In the genomic region with DNA sequence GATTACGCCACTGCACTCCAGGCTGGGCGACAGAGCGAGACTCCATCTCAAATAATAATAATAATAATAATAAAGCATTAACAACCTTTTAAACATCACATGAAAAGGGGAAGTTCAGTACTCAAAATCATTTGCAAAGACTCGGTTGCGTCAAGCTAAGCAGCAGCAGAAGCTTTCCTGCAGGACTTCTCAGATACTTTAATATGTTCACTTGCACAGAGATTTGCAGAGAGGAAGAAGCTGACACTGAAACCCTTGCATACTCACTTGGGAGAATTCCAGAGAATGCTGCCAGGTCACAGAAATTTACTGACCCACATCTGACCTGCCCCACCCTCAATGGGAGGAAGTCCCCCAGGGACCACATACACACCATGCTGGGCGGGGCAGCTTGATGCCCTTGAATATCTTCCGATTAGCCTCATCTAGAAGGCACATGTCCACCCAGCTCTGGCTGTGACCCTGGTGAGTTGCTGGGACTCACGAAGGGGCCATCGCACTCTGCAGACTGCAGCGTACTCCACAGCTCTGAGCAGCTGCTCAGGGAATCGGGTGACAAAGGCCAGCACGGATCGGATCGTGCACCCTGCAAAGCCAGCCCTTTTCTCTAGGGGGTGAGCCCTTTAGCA, we compare ENCODE assay signal across 14 cellular contexts.
A peak's percentile ranks its signal among the peaks of the same experiment; 100 is the strongest.
DNase-seq lines count a peak whose midpoint lies in the region; ATAC-seq, FAIRE-seq and TF ChIP-seq lines count a peak whose summit lies in the region.
"Had no signal": no experiment of that assay in that cellular context is flagged by ENCODE, and none has a peak within 500 bp of the region (broad histone marks: within the 10 kb centered on the region; RNA-seq: fewer than 3 reads in every experiment).

No MANE protein-coding gene starts in this region.

- H3K4me1 ChIP-seq in A549 (peaks cover 80% of the 10 kb centered on the region), lung (ENCODE audit: control insufficient read depth in 2 of 2, insufficient read depth in 2 of 2, low read length in 2 of 2) (peaks cover 13 to 25% of the 10 kb centered on the region in 2 donors)

- WGBS in A549 (ENCODE audit: missing lambda C conversion rate) = 54% methylated on average over 13 of the region's 14 CpGs
- 61 to 62% methylated on average over 14 of the region's 14 CpGs for WGBS in lung, 2 donors

- no peaks in the 10 kb centered on the region for H3K27me3 ChIP-seq in lung (ENCODE audit: control insufficient read depth, insufficient read depth)
- H3K27me3 ChIP-seq: testis had no signal

- H3K9me3 ChIP-seq in A549 (no peaks in the 10 kb centered on the region), lung (ENCODE audit: control insufficient read depth in 2 of 2, insufficient read depth in 1 of 2, low read length in 1 of 2) (no peaks in the 10 kb centered on the region)
- H3K9me3 ChIP-seq: testis had no signal

- no peaks in the 10 kb centered on the region for H3K27me3 Mint-ChIP-seq in activated B cell treated with CpG ODN at 0.5 μM for 24 hours
- no peaks in the 10 kb centered on the region for H3K27me3 Mint-ChIP-seq in activated T-helper 17 cell treated with anti-CD3 and anti-CD28 coated beads, Interleukin-2, amount 50 U/mL, for 72 hours
- H3K27me3 Mint-ChIP-seq: activated naive CD4-positive, alpha-beta T cell treated with anti-CD3 and anti-CD28 coated beads, Interleukin-2, amount 50 U/mL, for 24 hours had no signal

- H3K27ac Mint-ChIP-seq in activated B cell treated with CpG ODN at 0.5 μM for 24 hours = peak overlapping the region; percentile 82
- H3K27ac Mint-ChIP-seq in activated T-helper 17 cell treated with anti-CD3 and anti-CD28 coated beads, Interleukin-2, amount 50 U/mL, for 72 hours = no peak overlapping the region
- H3K27ac Mint-ChIP-seq: activated naive CD4-positive, alpha-beta T cell treated with anti-CD3 and anti-CD28 coated beads, Interleukin-2, amount 50 U/mL, for 24 hours had no signal

- TF ChIP-seq EP300 in A549 (IDR thresholded peaks at IDR 0.05) = no peak
- TF ChIP-seq EP300 in Ishikawa (IDR thresholded peaks at IDR 0.05; ENCODE audit: borderline replicate concordance) = no peak; the same call in 1 of the 2 replicates

- H3K4me1 Mint-ChIP-seq in activated B cell treated with CpG ODN at 0.5 μM for 24 hours = peaks cover 63% of the 10 kb centered on the region
- peaks cover 19% of the 10 kb centered on the region for H3K4me1 Mint-ChIP-seq in activated T-helper 17 cell treated with anti-CD3 and anti-CD28 coated beads, Interleukin-2, amount 50 U/mL, for 72 hours

- H3K4me2 ChIP-seq in A549 = peak overlapping the region; percentile 61

- TF ChIP-seq POLR2A in A549 (IDR thresholded peaks at IDR 0.05; ENCODE audit: low read length) = no peak

- no peaks in the 10 kb centered on the region for H3K9me3 Mint-ChIP-seq in activated B cell treated with CpG ODN at 0.5 μM for 24 hours
- no peaks in the 10 kb centered on the region for H3K9me3 Mint-ChIP-seq in activated T-helper 17 cell treated with anti-CD3 and anti-CD28 coated beads, Interleukin-2, amount 50 U/mL, for 72 hours
- H3K9me3 Mint-ChIP-seq: activated naive CD4-positive, alpha-beta T cell treated with anti-CD3 and anti-CD28 coated beads, Interleukin-2, amount 50 U/mL, for 24 hours had no signal

- peaks cover 3% of the 10 kb centered on the region for H3K36me3 Mint-ChIP-seq in activated B cell treated with CpG ODN at 0.5 μM for 24 hours (ENCODE audit: low read depth)
- no peaks in the 10 kb centered on the region for H3K36me3 Mint-ChIP-seq in activated T-helper 17 cell treated with anti-CD3 and anti-CD28 coated beads, Interleukin-2, amount 50 U/mL, for 72 hours (ENCODE audit: low read depth)
- H3K36me3 Mint-ChIP-seq: activated naive CD4-positive, alpha-beta T cell treated with anti-CD3 and anti-CD28 coated beads, Interleukin-2, amount 50 U/mL, for 24 hours had no signal

- H3K4me3 ChIP-seq in A549 = no peak overlapping the region
- no peak overlapping the region for H3K4me3 ChIP-seq in lung
- H3K4me3 ChIP-seq: testis had no signal

- intact Hi-C loops in activated B cell treated with CpG ODN at 0.5 μM for 24 hours (cut with micrococcal nuclease) = loop anchor here (5.0 kb wide), 1 partner anchor 80 kb away; no protein-coding TSS in a partner anchor

- ATAC-seq in A549 (peak in 1 of 2 experiments; percentile 49; a peak in 3 of 6 replicates), activated B cell treated with CpG ODN at 0.5 μM for 24 hours (ENCODE audit: low read depth) (peak; percentile 23), lung (ENCODE audit: insufficient read depth, low FRiP score) (peak; percentile 64), GM19463 (IDR thresholded peaks at IDR 0.05; ENCODE audit: unreplicated experiment) (no peak), GM19324 (IDR thresholded peaks at IDR 0.05; ENCODE audit: low FRiP score, unreplicated experiment) (no peak)
- no peak for ATAC-seq in activated T-helper 17 cell treated with anti-CD3 and anti-CD28 coated beads, Interleukin-2, amount 50 U/mL, for 72 hours (replicated peaks)

- H3K36me3 ChIP-seq in lung (ENCODE audit: control insufficient read depth in 2 of 2, insufficient read depth in 2 of 2, low read length in 2 of 2) = peaks cover 0 to 2% of the 10 kb centered on the region in 2 donors
- H3K36me3 ChIP-seq: WERI-Rb-1 had no signal

- H3K4me3 Mint-ChIP-seq in activated B cell treated with CpG ODN at 0.5 μM for 24 hours = peak overlapping the region; percentile 46
- no peak overlapping the region for H3K4me3 Mint-ChIP-seq in activated T-helper 17 cell treated with anti-CD3 and anti-CD28 coated beads, Interleukin-2, amount 50 U/mL, for 72 hours
- H3K4me3 Mint-ChIP-seq: activated naive CD4-positive, alpha-beta T cell treated with anti-CD3 and anti-CD28 coated beads, Interleukin-2, amount 50 U/mL, for 24 hours had no signal

- no peak for FAIRE-seq in A549 (lab: Jason Lieb, UNC)
- FAIRE-seq: GM18507 had no signal

- TF ChIP-seq CTCF in A549 (IDR thresholded peaks at IDR 0.05) = no peak
- no peak for TF ChIP-seq CTCF in activated B cell treated with CpG ODN at 0.5 μM for 24 hours (IDR thresholded peaks at IDR 0.05)
- no peak for TF ChIP-seq CTCF in lung (IDR thresholded peaks at IDR 0.05; ENCODE audit: control extremely low read depth, extremely low read depth)

- POLR2A ChIA-PET in A549 (lab: Yijun Ruan, JAX) (interaction anchor here (1.0 kb wide), 1 partner anchor 11 kb away, joined by 3 read pairs; no protein-coding TSS in a partner anchor), activated B cell treated with CpG ODN at 0.5 μM for 24 hours (lab: Charles Lee) (interaction anchor here (0.9 to 1.9 kb wide), 2 partner anchors 28 to 81 kb away, joined by 3 to 6 read pairs; no protein-coding TSS in a partner anchor)

- TF ChIP-seq RAD21 in A549 (conservative IDR thresholded peaks at IDR 0.05 in 1 of 2, IDR thresholded peaks at IDR 0.05 in 1 of 2) = no peak
- no peak for TF ChIP-seq RAD21 in Ishikawa (IDR thresholded peaks at IDR 0.05; ENCODE audit: low read depth)

- CTCF ChIA-PET in A549 (lab: Yijun Ruan, JAX) = interaction anchor here (0.6 to 1.5 kb wide), 6 partner anchors 45 to 558 kb away, joined by 3 to 5 read pairs (median 3); no protein-coding TSS in a partner anchor
- CTCF ChIA-PET in activated B cell treated with CpG ODN at 0.5 μM for 24 hours (lab: Charles Lee) = interaction anchor here (1.0 to 3.7 kb wide), 3 partner anchors 11 to 84 kb away, joined by 4 to 27 read pairs (median 5); a partner anchor contains a TSS

- DNase-seq in A549 (ENCODE audit: low read depth in 1 of 2, low spot score in 1 of 2) (peak in 1 of 2 experiments; percentile 81), activated B cell treated with CpG ODN at 0.5 μM for 24 hours (no peak), lung (ENCODE audit: low spot score) (no peak), NCI-H526 treated with DMSO at 0.1 percent for 48 hours (lab: John Stamatoyannopoulos, UW) (no peak)
- DNase-seq: NCI-H446; stimulated activated CD4-positive, alpha-beta T cell treated with anti-CD3 and anti-CD28 coated beads, Interleukin-12 subunit alpha, Interleukin-12 subunit beta, amount 100 ng/mL, for 4 hours; testis; WERI-Rb-1 had no signal

- H3K27ac ChIP-seq in A549 (peak overlapping the region; percentile 75 to 89), lung (ENCODE audit: low read depth in 1 of 2, low read length in 1 of 2) (no peak overlapping the region)
- H3K27ac ChIP-seq: WERI-Rb-1 had no signal

TF ChIP-seq in A549, 52 proteins besides CTCF, POLR2A, EP300 and RAD21:
- TF ChIP-seq GATA3 (IDR thresholded peaks at IDR 0.05; ENCODE audit: borderline replicate concordance) (peak; percentile 45; the same call in 1 of the 2 replicates), CBX8 (IDR thresholded peaks at IDR 0.05) (no peak), SMC3 (IDR thresholded peaks at IDR 0.05) (peak; percentile 6; the same call in 1 of the 3 replicates)
- TF ChIP-seq, protein P1, sequence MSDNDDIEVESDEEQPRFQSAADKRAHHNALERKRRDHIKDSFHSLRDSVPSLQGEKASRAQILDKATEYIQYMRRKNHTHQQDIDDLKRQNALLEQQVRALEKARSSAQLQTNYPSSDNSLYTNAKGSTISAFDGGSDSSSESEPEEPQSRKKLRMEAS (IDR thresholded peaks at IDR 0.05) = peak; percentile 63

TF ChIP-seq in Ishikawa, 13 proteins besides CTCF, POLR2A, EP300 and RAD21:
- TF ChIP-seq TCF12 (IDR thresholded peaks at IDR 0.05; ENCODE audit: low read depth) (peak; percentile 58), CEBPB (IDR thresholded peaks at IDR 0.05) (no peak), ZBTB7A (IDR thresholded peaks at IDR 0.05; ENCODE audit: low read depth) (peak; percentile 60; the same call in 1 of the 2 replicates)

Comparison
In these comparisons a context has a peak if more than half of its experiments do, and no peak if none do; other contexts are left out.
1. ATAC-seq: peak in activated B cell treated with CpG ODN at 0.5 μM for 24 hours (single experiment) and lung (single experiment); none in GM19463 (single experiment), activated T-helper 17 cell treated with anti-CD3 and anti-CD28 coated beads, Interleukin-2, amount 50 U/mL, for 72 hours (single experiment) and GM19324 (single experiment).
2. H3K27ac ChIP-seq: peak in A549 (2 of 2); none in lung (0 of 2).